Comparison of ENCODE assay signal across 23 cellular contexts in the genomic region with DNA sequence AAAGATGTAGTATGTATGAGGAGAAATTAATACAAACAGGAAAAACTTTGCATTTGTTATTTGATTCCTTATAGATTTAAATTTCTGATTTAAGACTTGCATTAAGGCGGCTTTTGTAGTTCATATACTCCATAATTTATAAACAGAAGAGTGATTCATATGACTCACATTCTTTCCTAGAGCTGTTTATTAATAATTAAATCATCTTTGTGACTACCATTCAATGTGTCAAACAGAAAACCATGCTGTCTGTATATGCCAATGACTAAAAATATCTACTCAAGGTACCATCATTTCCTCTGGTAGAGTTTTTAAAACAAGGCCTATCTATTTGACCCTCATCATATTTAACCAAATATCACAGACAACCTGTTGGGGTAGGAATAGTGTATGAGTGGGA.
"Had no signal": no experiment of that assay in that cellular context is flagged by ENCODE, and none has a peak within 500 bp of the region (broad histone marks: within the 10 kb centered on the region; RNA-seq: fewer than 3 reads in every experiment).

No MANE protein-coding gene starts in this region.

- H3K9me3 ChIP-seq: breast epithelium, colonic mucosa, lower lobe of right lung, prostate gland, right atrium auricular region, tibial artery had no signal

- H3K4me1 Mint-ChIP-seq: naive B cell; stimulated activated effector memory CD8-positive, alpha-beta T cell treated with anti-CD3 and anti-CD28 coated beads, Interleukin-12 subunit alpha, Interleukin-12 subunit beta, amount 100 ng/mL, for 72 hours had no signal

- H3K36me3 Mint-ChIP-seq: activated naive CD8-positive, alpha-beta T cell treated with anti-CD3 and anti-CD28 coated beads for 36 hours; naive B cell; T-cell had no signal

- H3K27me3 Mint-ChIP-seq: activated naive CD8-positive, alpha-beta T cell treated with anti-CD3 and anti-CD28 coated beads for 36 hours; activated T-cell treated with anti-CD3 and anti-CD28 coated beads, Interleukin-2, amount 50 U/mL, for 24 hours; naive B cell; stimulated activated naive CD8-positive, alpha-beta T cell treated with anti-CD3 and anti-CD28 coated beads, Interleukin-15, amount 100 ng/mL, for 72 hours; T-cell had no signal

- DNase-seq: activated CD4-positive, alpha-beta T cell treated with anti-CD3 and anti-CD28 coated beads, Interleukin-2, amount 50 U/mL, for 1 hour; activated CD4-positive, CD25-positive, alpha-beta regulatory T cell treated with anti-CD3 and anti-CD28 coated beads, Interleukin-2, amount 50 U/mL, for 72 hours; activated naive CD4-positive, alpha-beta T cell; activated naive CD8-positive, alpha-beta T cell treated with anti-CD3 and anti-CD28 coated beads for 36 hours; activated T-cell treated with anti-CD3 and anti-CD28 coated beads, Interleukin-2, amount 50 U/mL, for 24 hours; amniotic stem cell; colonic mucosa; foreskin fibroblast; lower lobe of right lung; mesendoderm; naive B cell; stimulated activated CD4-positive, alpha-beta T cell treated with anti-CD3 and anti-CD28 coated beads, Interleukin-1b, Interleukin-23, amount 100 ng/mL, for 48 hours; stimulated activated naive CD8-positive, alpha-beta T cell treated with anti-CD3 and anti-CD28 coated beads, Interleukin-15, amount 100 ng/mL, for 72 hours; T-cell; tibial artery had no signal

- H3K4me3 Mint-ChIP-seq: activated naive CD8-positive, alpha-beta T cell treated with anti-CD3 and anti-CD28 coated beads for 36 hours; activated T-cell treated with anti-CD3 and anti-CD28 coated beads, Interleukin-2, amount 50 U/mL, for 24 hours; naive B cell; neural progenitor cell; stimulated activated effector memory CD8-positive, alpha-beta T cell treated with anti-CD3 and anti-CD28 coated beads, Interleukin-12 subunit alpha, Interleukin-12 subunit beta, amount 100 ng/mL, for 72 hours; stimulated activated naive CD8-positive, alpha-beta T cell treated with anti-CD3 and anti-CD28 coated beads, Interleukin-15, amount 100 ng/mL, for 72 hours; T-cell; T-helper 2 cell treated with Interferon-gamma antibody and Interleukin-4, amounts not matched to agents 5 μg/mL and 100 μg/mL, for 36 hours had no signal

- H3K4me1 ChIP-seq: breast epithelium, colonic mucosa, lower lobe of right lung, neural progenitor cell, prostate gland, right atrium auricular region, tibial artery had no signal

- H3K4me3 ChIP-seq: breast epithelium, colonic mucosa, lower lobe of right lung, neural progenitor cell, prostate gland, right atrium auricular region, tibial artery had no signal

- H3K27ac Mint-ChIP-seq: activated naive CD8-positive, alpha-beta T cell treated with anti-CD3 and anti-CD28 coated beads for 36 hours; activated T-cell treated with anti-CD3 and anti-CD28 coated beads, Interleukin-2, amount 50 U/mL, for 24 hours; activated T-helper 2 cell treated with anti-CD3 and anti-CD28 coated beads, Interferon-gamma antibody, Interleukin-2, Interleukin-4, amounts not matched to agents 10 μg/mL and 5 μg/mL and 100 μg/mL, durations not matched to agents 14 hours and 24 hours and 36 hours; naive B cell; neural progenitor cell; stimulated activated effector memory CD8-positive, alpha-beta T cell treated with anti-CD3 and anti-CD28 coated beads, Interleukin-12 subunit alpha, Interleukin-12 subunit beta, amount 100 ng/mL, for 72 hours; stimulated activated naive CD8-positive, alpha-beta T cell treated with anti-CD3 and anti-CD28 coated beads, Interleukin-15, amount 100 ng/mL, for 72 hours; T-helper 2 cell treated with Interferon-gamma antibody and Interleukin-4, amounts not matched to agents 5 μg/mL and 100 μg/mL, for 36 hours had no signal

- H3K9ac ChIP-seq: neural progenitor cell had no signal

- H3K36me3 ChIP-seq: breast epithelium, colonic mucosa, neural progenitor cell, prostate gland, right atrium auricular region had no signal

- H3K9me3 Mint-ChIP-seq: activated naive CD8-positive, alpha-beta T cell treated with anti-CD3 and anti-CD28 coated beads for 36 hours; activated T-cell treated with anti-CD3 and anti-CD28 coated beads, Interleukin-2, amount 50 U/mL, for 24 hours; activated T-helper 2 cell treated with anti-CD3 and anti-CD28 coated beads, Interferon-gamma antibody, Interleukin-2, Interleukin-4, amounts not matched to agents 10 μg/mL and 5 μg/mL and 100 μg/mL, durations not matched to agents 14 hours and 24 hours and 36 hours; neural progenitor cell; stimulated activated naive CD8-positive, alpha-beta T cell treated with anti-CD3 and anti-CD28 coated beads, Interleukin-15, amount 100 ng/mL, for 72 hours; T-cell; T-helper 2 cell treated with Interferon-gamma antibody and Interleukin-4, amounts not matched to agents 5 μg/mL and 100 μg/mL, for 36 hours had no signal

- H3K27me3 ChIP-seq: breast epithelium, colonic mucosa, neural progenitor cell, right atrium auricular region, tibial artery had no signal

- ATAC-seq: lower lobe of right lung; stimulated activated effector memory CD8-positive, alpha-beta T cell treated with anti-CD3 and anti-CD28 coated beads, Interleukin-12 subunit alpha, Interleukin-12 subunit beta, amount 100 ng/mL, for 72 hours; stimulated activated naive CD8-positive, alpha-beta T cell treated with anti-CD3 and anti-CD28 coated beads, Interleukin-15, amount 100 ng/mL, for 72 hours; T-cell had no signal

- H2AFZ ChIP-seq: neural progenitor cell had no signal

- H3K4me2 ChIP-seq: neural progenitor cell had no signal

- H3K27ac ChIP-seq: breast epithelium, colonic mucosa, lower lobe of right lung, neural progenitor cell, prostate gland, right atrium auricular region, tibial artery, VCaP had no signal
